ENCODE assay signal across 8 cellular contexts in genomic region chr2:160492401-160493226, GRCh38. TPM values are rescaled to one million over a fixed set of nuclear protein-coding genes. Genes with fewer than 3 reads are reported as not detected.
DNase-seq lines count a peak whose midpoint lies in the region.

No MANE protein-coding gene starts in this region.

- peaks cover 34% of the 10 kb centered on the region for H3K27me3 Mint-ChIP-seq in T-helper 2 cell treated with Interferon-gamma antibody and Interleukin-4, amounts not matched to agents 5 μg/mL and 100 μg/mL, for 36 hours (ENCODE audit: low read depth)

- peak overlapping the region; percentile 84 for H3K9ac ChIP-seq in HUES64 (ENCODE audit: low read depth, low read length)

- WGBS in HUES64, result under 1% methylated on average over 66 of the region's 66 CpGs

- H3K36me3 ChIP-seq in HUES64 (ENCODE audit: insufficient read depth, low read length), result no peaks in the 10 kb centered on the region

- H3K4me3 Mint-ChIP-seq in T-helper 2 cell treated with Interferon-gamma antibody and Interleukin-4, amounts not matched to agents 5 μg/mL and 100 μg/mL, for 36 hours, result peak overlapping the region; percentile 98

- DNase-seq in D341Med (ENCODE audit: low spot score) (peak; percentile 68), astrocyte of the hippocampus (ENCODE audit: low read depth, low spot score) (peak; percentile 90), SIG-M5 (lab: John Stamatoyannopoulos, UW) (no peak), SKM-1 (lab: John Stamatoyannopoulos, UW; ENCODE audit: unreplicated experiment) (no peak)
- peak; percentile 52 for DNase-seq in T-helper 2 cell treated with Interferon-gamma antibody and Interleukin-4, amounts not matched to agents 5 μg/mL and 100 μg/mL, for 36 hours (ENCODE audit: low spot score)

- no peaks in the 10 kb centered on the region for H3K9me3 ChIP-seq in HUES64 (ENCODE audit: insufficient read depth, low read depth, low read length)

- no peaks in the 10 kb centered on the region for H3K9me3 Mint-ChIP-seq in T-helper 2 cell treated with Interferon-gamma antibody and Interleukin-4, amounts not matched to agents 5 μg/mL and 100 μg/mL, for 36 hours

- peaks cover 39% of the 10 kb centered on the region for H3K4me1 Mint-ChIP-seq in T-helper 2 cell treated with Interferon-gamma antibody and Interleukin-4, amounts not matched to agents 5 μg/mL and 100 μg/mL, for 36 hours (ENCODE audit: low read depth)

- peaks cover 2% of the 10 kb centered on the region; the same call in 1 of the 2 replicates for H3K27me3 ChIP-seq in HUES64 (ENCODE audit: insufficient read depth, low read length)

- H3K27ac ChIP-seq in HUES64 (ENCODE audit: low read depth, low read length) (peak overlapping the region; percentile 91), skin epidermis (peak overlapping the region; percentile 83 to 99 (median 98))

- peak overlapping the region; percentile 86 for H3K4me3 ChIP-seq in HUES64 (ENCODE audit: low read length)
- peak overlapping the region; percentile 78 for H3K4me3 ChIP-seq in iPS-11a (ENCODE audit: low read depth, low read length)
- H3K4me3 ChIP-seq in skin epidermis, result peak overlapping the region; percentile 56 to 91 (median 86)

- peaks cover 30% of the 10 kb centered on the region for H3K4me1 ChIP-seq in HUES64 (ENCODE audit: insufficient read depth, low read length)

- H3K36me3 Mint-ChIP-seq in T-helper 2 cell treated with Interferon-gamma antibody and Interleukin-4, amounts not matched to agents 5 μg/mL and 100 μg/mL, for 36 hours (ENCODE audit: low read depth), result peaks cover 10% of the 10 kb centered on the region

- peak overlapping the region; percentile 94 for H3K27ac Mint-ChIP-seq in T-helper 2 cell treated with Interferon-gamma antibody and Interleukin-4, amounts not matched to agents 5 μg/mL and 100 μg/mL, for 36 hours

RNA-seq across cellular contexts. Expression of gene RBMS1, which starts 1.0 kb away (rescaled TPM):
- 51.9 TPM for polyA plus RNA-seq in HUES64 (2013, experiment 1 of 2)
- polyA plus RNA-seq in HUES64 (2013, experiment 2 of 2), result 55.6 TPM

Comparison
In these comparisons a context has a peak if more than half of its experiments do, and no peak if none do; other contexts are left out.
1. DNase-seq: peak in D341Med (single experiment), T-helper 2 cell treated with Interferon-gamma antibody and Interleukin-4, amounts not matched to agents 5 μg/mL and 100 μg/mL, for 36 hours (single experiment) and astrocyte of the hippocampus (single experiment); none in SIG-M5 (single experiment) and SKM-1 (single experiment).
2. Peak in every context shown above with its lines, with median percentiles within 50 percentile points of each other: H3K4me3 ChIP-seq.